ENCODE assay signal across 9 cellular contexts in the genomic region with DNA sequence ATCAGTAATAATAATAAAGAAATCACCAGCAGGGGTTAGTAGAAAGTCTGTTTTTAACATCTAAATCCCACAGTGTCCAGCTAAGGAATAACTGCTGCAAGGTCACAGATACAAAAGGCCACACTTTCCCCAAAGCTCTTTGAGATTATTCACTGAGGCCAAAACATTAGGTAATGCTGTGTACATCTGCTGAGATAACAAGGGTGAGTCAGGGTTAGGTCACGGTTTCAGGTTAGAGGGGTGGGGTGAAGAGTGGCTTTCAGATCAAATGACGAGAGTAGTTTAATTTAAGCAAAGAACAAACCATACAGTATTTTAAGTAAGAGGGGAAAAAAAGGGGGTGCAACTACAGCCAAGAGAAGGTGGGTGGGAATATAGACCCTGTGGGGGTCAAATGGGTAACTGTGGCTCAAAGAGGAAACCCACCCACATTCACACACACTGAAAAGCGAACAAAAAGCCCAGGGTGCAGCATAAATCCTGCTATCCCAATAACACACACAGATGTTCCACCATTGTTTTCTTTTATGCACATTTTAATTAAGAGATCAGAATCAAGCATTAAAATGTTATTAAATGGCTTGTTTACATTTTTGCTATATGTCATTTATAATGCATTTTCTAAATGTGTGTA.
DNase-seq lines count a peak whose midpoint lies in the region; ATAC-seq and TF ChIP-seq lines count a peak whose summit lies in the region.
"Had no signal": no experiment of that assay in that cellular context is flagged by ENCODE, and none has a peak within 500 bp of the region (broad histone marks: within the 10 kb centered on the region; RNA-seq: fewer than 3 reads in every experiment).

No MANE protein-coding gene starts in this region.

- H3F3A ChIP-seq in GM23248 (ENCODE audit: insufficient read depth), result no peaks in the 10 kb centered on the region
- no peaks in the 10 kb centered on the region for H3F3A ChIP-seq in PC-9 (ENCODE audit: insufficient read depth, low read depth)

- H3K27ac ChIP-seq in GM23248 (no peak overlapping the region), PC-9 (peak overlapping the region; percentile 56), right cardiac atrium (ENCODE audit: low read length) (no peak overlapping the region)
- H3K27ac ChIP-seq: thoracic aorta had no signal

- no peaks in the 10 kb centered on the region for H3K9me2 ChIP-seq in GM23248 (ENCODE audit: insufficient read depth)
- peaks cover 5% of the 10 kb centered on the region; the same call in 1 of the 2 replicates for H3K9me2 ChIP-seq in PC-9 (ENCODE audit: insufficient read depth)

- BruUV-seq in PC-9 (replicated peaks; lab: Mats Ljungman, UMichigan), result no TSS peak

- H4K20me1 ChIP-seq in GM23248 (ENCODE audit: insufficient read depth), result no peaks in the 10 kb centered on the region
- no peaks in the 10 kb centered on the region for H4K20me1 ChIP-seq in PC-9 (ENCODE audit: insufficient read depth)

- no peak for TF ChIP-seq CTCF in PC-9 (conservative IDR thresholded peaks at IDR 0.05)

- peaks cover 29% of the 10 kb centered on the region for H3K4me1 ChIP-seq in GM23248 (ENCODE audit: insufficient read depth)
- H3K4me1 ChIP-seq in PC-9 (replicated peaks; ENCODE audit: insufficient read depth), result peaks cover 39% of the 10 kb centered on the region
- H3K4me1 ChIP-seq in right cardiac atrium (ENCODE audit: control insufficient read depth, insufficient read depth, low read length), result peaks cover 3% of the 10 kb centered on the region

- H3K79me2 ChIP-seq in GM23248 (ENCODE audit: insufficient read depth), result no peaks in the 10 kb centered on the region
- no peaks in the 10 kb centered on the region for H3K79me2 ChIP-seq in PC-9 (ENCODE audit: low read depth)

- DNase-seq in DMS53 (lab: John Stamatoyannopoulos, UW) (peak; percentile 92), GM23248 (peak; percentile 72), PC-9 (peak; percentile 58 to 84), right cardiac atrium (no peak), retina (no peak), C1 segment of cervical spinal cord (lab: John Stamatoyannopoulos, UW) (no peak)

- POLR2A ChIA-PET in PC-9 (lab: Charles Lee; ENCODE audit: unreplicated experiment), result interaction anchor here (0.7 kb wide), 2 partner anchors 50 to 942 kb away, joined by 6 to 12 read pairs; no protein-coding TSS in a partner anchor

- WGBS in GM23248 (ENCODE audit: low coverage in 1 of 2, low lambda C conversion rate in 2 of 2, missing lambda C conversion rate in 2 of 2), 2 experiments, result 51 to 56% methylated on average over 3 of the region's 3 CpGs
- 59% methylated on average over 3 of the region's 3 CpGs for WGBS in right cardiac atrium

- in situ Hi-C loops in GM23248 (cut with MboI), result no loop called here

- H2AFZ ChIP-seq in GM23248, result no peak overlapping the region
- H2AFZ ChIP-seq in PC-9, result no peak overlapping the region

- no peak overlapping the region for H3K9ac ChIP-seq in GM23248

- H3K4me2 ChIP-seq in GM23248 (ENCODE audit: unreplicated experiment) (peak overlapping the region; percentile 57), PC-9 (peak overlapping the region; percentile 45)

- H3K36me3 ChIP-seq in GM23248 (ENCODE audit: low read depth) (no peaks in the 10 kb centered on the region), PC-9 (ENCODE audit: low read depth) (no peaks in the 10 kb centered on the region)
- H3K36me3 ChIP-seq: thoracic aorta had no signal

- H3K4me3 ChIP-seq in GM23248 (no peak overlapping the region), PC-9 (no peak overlapping the region), right cardiac atrium (ENCODE audit: low read length) (no peak overlapping the region)
- H3K4me3 ChIP-seq: thoracic aorta had no signal

- intact Hi-C loops in PC-9 (cut with micrococcal nuclease; ENCODE audit: unreplicated experiment) (loop anchor here (1.0 to 5.0 kb wide), 2 partner anchors 154 to 209 kb away; no protein-coding TSS in a partner anchor), right cardiac atrium (cut with DNase I) (no loop called here)

- CTCF ChIA-PET in PC-9 (lab: Charles Lee), result interaction anchor here (0.6 kb wide), 1 partner anchor 288 kb away, joined by 4 read pairs; no protein-coding TSS in a partner anchor

- peak; percentile 71 to 95 for ATAC-seq in right cardiac atrium
- no peak for ATAC-seq in GM21528 (IDR thresholded peaks at IDR 0.05; ENCODE audit: low FRiP score, unreplicated experiment)
- no peak for ATAC-seq in HG02938 (IDR thresholded peaks at IDR 0.05; ENCODE audit: unreplicated experiment)

- H3K27me3 ChIP-seq in GM23248 (replicated peaks; ENCODE audit: insufficient read depth), result no peaks in the 10 kb centered on the region
- no peaks in the 10 kb centered on the region for H3K27me3 ChIP-seq in PC-9 (ENCODE audit: insufficient read depth, low read depth)
- H3K27me3 ChIP-seq in right cardiac atrium (ENCODE audit: control insufficient read depth, insufficient read depth), result no peaks in the 10 kb centered on the region

- H3K9me3 ChIP-seq in GM23248 (ENCODE audit: low read depth), result no peaks in the 10 kb centered on the region
- H3K9me3 ChIP-seq in PC-9 (ENCODE audit: insufficient read depth, low read depth), result no peaks in the 10 kb centered on the region
- no peaks in the 10 kb centered on the region for H3K9me3 ChIP-seq in right cardiac atrium (ENCODE audit: control insufficient read depth, low read length)
- H3K9me3 ChIP-seq: thoracic aorta had no signal

Comparison
In these comparisons a context has a peak if more than half of its experiments do, and no peak if none do; other contexts are left out.
1. DNase-seq: peak in DMS53 (single experiment), GM23248 (single experiment) and PC-9 (2 of 2); none in right cardiac atrium (0 of 3), retina (single experiment) and C1 segment of cervical spinal cord (0 of 14).
2. ATAC-seq: peak in right cardiac atrium (2 of 2); none in GM21528 (single experiment) and HG02938 (single experiment).